14 cellular contexts compared by ENCODE assay signal in genomic region chr11:13868710-13869403, GRCh38.
DNase-seq lines count a peak whose midpoint lies in the region; ATAC-seq and TF ChIP-seq lines count a peak whose summit lies in the region.
"Had no signal": no experiment of that assay in that cellular context is flagged by ENCODE, and none has a peak within 500 bp of the region (broad histone marks: within the 10 kb centered on the region; RNA-seq: fewer than 3 reads in every experiment).

No MANE protein-coding gene starts in this region.

- CTCF ChIA-PET in CD4-positive, alpha-beta T cell (lab: Charles Lee), result interaction anchor here (0.9 to 1.0 kb wide), 3 partner anchors 72 to 114 kb away, joined by 3 to 5 read pairs (median 3); no protein-coding TSS in a partner anchor

- DNase-seq in CD4-positive, alpha-beta T cell, result peak in 5 of 10 experiments; percentile 2 to 48 (median 25)
- DNase-seq in GM23338 (ENCODE audit: low spot score), result no peak
- peak; percentile 35 for DNase-seq in T-helper 22 cell (ENCODE audit: low read depth)
- DNase-seq in central memory CD4-positive, alpha-beta T cell, result peak; percentile 87
- DNase-seq in NCI-H1105 (lab: John Stamatoyannopoulos, UW), result no peak
- no peak for DNase-seq in Kasumi-1 (lab: John Stamatoyannopoulos, UW)
- DNase-seq in esophagus squamous epithelium (lab: John Stamatoyannopoulos, UW), result no peak
- DNase-seq: body of pancreas, C1 segment of cervical spinal cord, NCI-H1694 treated with DMSO at 0.1 percent for 48 hours, NCI-H82 had no signal

- TF ChIP-seq CTCF in CD4-positive, alpha-beta T cell (IDR thresholded peaks at IDR 0.05), result no peak
- TF ChIP-seq CTCF in GM23338 (conservative IDR thresholded peaks at IDR 0.05; ENCODE audit: low read depth in 2 of 2) (no peak), esophagus squamous epithelium (IDR thresholded peaks at IDR 0.05) (no peak)

- no peaks in the 10 kb centered on the region for H3K9me2 ChIP-seq in GM23338 (ENCODE audit: insufficient read depth)

- POLR2A ChIA-PET in CD4-positive, alpha-beta T cell (lab: Charles Lee), result interaction anchor here (0.6 to 3.4 kb wide), 26 partner anchors 9 to 896 kb away, joined by 3 to 49 read pairs (median 4); partner anchors contain the start of gene SPON1

- peak overlapping the region; percentile 69 for H3K27ac ChIP-seq in CD4-positive, alpha-beta T cell (ENCODE audit: low read depth, low read length)
- H3K27ac ChIP-seq in GM23338 (ENCODE audit: low read depth) (no peak overlapping the region), esophagus squamous epithelium (no peak overlapping the region)
- H3K27ac ChIP-seq: body of pancreas, SK-N-MC had no signal

- WGBS in esophagus squamous epithelium, 2 donors, result 23 to 43% methylated on average over 2 of the region's 2 CpGs

- intact Hi-C loops in CD4-positive, alpha-beta T cell (cut with DNase I, micrococcal nuclease), result loop anchor here in 1 of 2 experiments (1.0 to 10.0 kb wide), 6 partner anchors 9 to 276 kb away; no protein-coding TSS in a partner anchor
- intact Hi-C loops in esophagus squamous epithelium (cut with DNase I), result no loop called here

- no peaks in the 10 kb centered on the region for H3K36me3 ChIP-seq in GM23338 (ENCODE audit: insufficient read depth)
- H3K36me3 ChIP-seq in esophagus squamous epithelium, result no peaks in the 10 kb centered on the region

- H3K27me3 Mint-ChIP-seq in CD4-positive, alpha-beta T cell, result no peaks in the 10 kb centered on the region
- peaks cover 3% of the 10 kb centered on the region for H3K27me3 Mint-ChIP-seq in GM23338 (ENCODE audit: insufficient read depth, low read depth, poor library complexity)

- ATAC-seq in CD4-positive, alpha-beta T cell (ENCODE audit: poor library complexity), result peak; percentile 89
- ATAC-seq in GM23338 (no peak), HG02840 (IDR thresholded peaks at IDR 0.05; ENCODE audit: low FRiP score, unreplicated experiment) (no peak)
- ATAC-seq: body of pancreas, K562 had no signal

- no peaks in the 10 kb centered on the region for H4K20me1 ChIP-seq in GM23338 (replicated peaks; ENCODE audit: insufficient read depth)

- peaks cover 2% of the 10 kb centered on the region for H3K9me3 Mint-ChIP-seq in CD4-positive, alpha-beta T cell
- H3K9me3 Mint-ChIP-seq in GM23338, result no peaks in the 10 kb centered on the region

- H3K9me3 ChIP-seq in CD4-positive, alpha-beta T cell (ENCODE audit: control insufficient read depth, low read length), result no peaks in the 10 kb centered on the region
- no peaks in the 10 kb centered on the region for H3K9me3 ChIP-seq in esophagus squamous epithelium
- H3K9me3 ChIP-seq: body of pancreas had no signal

- H3K4me2 ChIP-seq in GM23338, result no peak overlapping the region

- peak overlapping the region; percentile 0 for H3K4me3 Mint-ChIP-seq in CD4-positive, alpha-beta T cell
- H3K4me3 Mint-ChIP-seq in GM23338, result no peak overlapping the region

- H3K4me3 ChIP-seq in GM23338 (no peak overlapping the region), esophagus squamous epithelium (no peak overlapping the region)
- H3K4me3 ChIP-seq: body of pancreas, K562, SK-N-MC had no signal

- H3K27me3 ChIP-seq in CD4-positive, alpha-beta T cell (ENCODE audit: control insufficient read depth, insufficient read depth, low read length), result no peaks in the 10 kb centered on the region
- H3K27me3 ChIP-seq in GM23338 (ENCODE audit: insufficient read depth) (no peaks in the 10 kb centered on the region), esophagus squamous epithelium (no peaks in the 10 kb centered on the region)
- H3K27me3 ChIP-seq: body of pancreas had no signal

- no peaks in the 10 kb centered on the region for H3F3A ChIP-seq in GM23338 (replicated peaks; ENCODE audit: low read depth)

- no peak for TF ChIP-seq POLR2A in esophagus squamous epithelium (IDR thresholded peaks at IDR 0.05)

- peaks cover 54% of the 10 kb centered on the region for H3K4me1 Mint-ChIP-seq in CD4-positive, alpha-beta T cell (ENCODE audit: low read depth)
- H3K4me1 Mint-ChIP-seq in GM23338, result peaks cover 12% of the 10 kb centered on the region

- peak overlapping the region; percentile 83 for H3K27ac Mint-ChIP-seq in CD4-positive, alpha-beta T cell
- no peak overlapping the region for H3K27ac Mint-ChIP-seq in GM23338

- H2AFZ ChIP-seq in GM23338, result 0 out of 2 replicates have a peak overlapping the region, but pooled peaks have one; percentile 12

- no peaks in the 10 kb centered on the region for H3K36me3 Mint-ChIP-seq in CD4-positive, alpha-beta T cell (ENCODE audit: low read depth)
- no peaks in the 10 kb centered on the region for H3K36me3 Mint-ChIP-seq in GM23338 (ENCODE audit: low read depth)

- H3K4me1 ChIP-seq in GM23338 (ENCODE audit: insufficient read depth) (no peaks in the 10 kb centered on the region), esophagus squamous epithelium (peaks cover 0 to 11% (median 0%) of the 10 kb centered on the region in 3 donors)
- H3K4me1 ChIP-seq: body of pancreas had no signal

- H3K79me2 ChIP-seq in GM23338 (replicated peaks; ENCODE audit: insufficient read depth), result no peaks in the 10 kb centered on the region

TF ChIP-seq in GM23338, 12 proteins besides CTCF, POLR2A, EP300 and RAD21 (continues in another document):
- TF ChIP-seq CREB1 (CRISPR knock-in tag; IDR thresholded peaks at IDR 0.05; ENCODE audit: low read depth) (no peak), ZNF114 (CRISPR knock-in tag; IDR thresholded peaks at IDR 0.05) (no peak), JUNB (IDR thresholded peaks at IDR 0.05; ENCODE audit: unreplicated experiment) (no peak), REST (IDR thresholded peaks at IDR 0.05; ENCODE audit: unreplicated experiment) (no peak), EZH2phosphoT487 (IDR thresholded peaks at IDR 0.05; ENCODE audit: unreplicated experiment) (no peak), POLR2AphosphoS5 (IDR thresholded peaks at IDR 0.05; ENCODE audit: low read depth) (no peak), EZH2 (IDR thresholded peaks at IDR 0.05; ENCODE audit: low read depth, unreplicated experiment) (no peak)
- TF ChIP-seq, protein P1, sequence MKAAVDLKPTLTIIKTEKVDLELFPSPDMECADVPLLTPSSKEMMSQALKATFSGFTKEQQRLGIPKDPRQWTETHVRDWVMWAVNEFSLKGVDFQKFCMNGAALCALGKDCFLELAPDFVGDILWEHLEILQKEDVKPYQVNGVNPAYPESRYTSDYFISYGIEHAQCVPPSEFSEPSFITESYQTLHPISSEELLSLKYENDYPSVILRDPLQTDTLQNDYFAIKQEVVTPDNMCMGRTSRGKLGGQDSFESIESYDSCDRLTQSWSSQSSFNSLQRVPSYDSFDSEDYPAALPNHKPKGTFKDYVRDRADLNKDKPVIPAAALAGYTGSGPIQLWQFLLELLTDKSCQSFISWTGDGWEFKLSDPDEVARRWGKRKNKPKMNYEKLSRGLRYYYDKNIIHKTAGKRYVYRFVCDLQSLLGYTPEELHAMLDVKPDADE (IDR thresholded peaks at IDR 0.05), result no peak

Comparison
In these comparisons a context has a peak if more than half of its experiments do, and no peak if none do; other contexts are left out.
1. DNase-seq: peak in T-helper 22 cell (single experiment) and central memory CD4-positive, alpha-beta T cell (single experiment); none in GM23338 (single experiment), NCI-H1105 (single experiment), Kasumi-1 (0 of 2) and esophagus squamous epithelium (single experiment).